In the genomic region with DNA sequence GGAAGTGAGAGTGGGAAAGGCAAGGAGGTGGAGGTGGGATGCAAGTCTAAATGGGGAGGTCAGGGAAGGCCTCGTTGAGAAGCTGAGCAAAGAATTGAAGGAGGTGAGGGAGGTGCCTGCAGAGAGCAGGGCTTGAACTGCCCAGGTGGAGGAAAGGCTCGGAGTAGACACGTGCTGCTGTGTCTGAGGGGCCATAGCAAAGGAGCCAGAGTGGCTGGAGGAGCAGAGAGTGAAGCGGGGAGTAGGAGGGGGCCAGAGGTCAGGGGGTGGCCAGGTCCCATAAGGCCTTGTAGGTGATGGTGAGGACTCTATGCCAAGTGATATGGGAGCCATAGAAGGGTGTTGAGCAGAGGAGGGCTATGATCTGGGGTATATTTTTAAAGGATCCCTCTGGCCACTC, we compare ENCODE assay signal across 19 cellular contexts. TPM values are rescaled to one million over a fixed set of nuclear protein-coding genes. Genes with fewer than 3 reads are reported as not detected.
A peak's percentile ranks its signal among the peaks of the same experiment; 100 is the strongest.
DNase-seq lines count a peak whose midpoint lies in the region; ATAC-seq and TF ChIP-seq lines count a peak whose summit lies in the region.
"Had no signal": no experiment of that assay in that cellular context is flagged by ENCODE, and none has a peak within 500 bp of the region (broad histone marks: within the 10 kb centered on the region; RNA-seq: fewer than 3 reads in every experiment).

No MANE protein-coding gene starts in this region.

- H3K18ac ChIP-seq in IMR-90 (ENCODE audit: low read depth, low read length): no peak overlapping the region

- TF ChIP-seq CTCF in IMR-90 (conservative IDR thresholded peaks at IDR 0.05; ENCODE audit: low read depth, low read length) (no peak), RWPE1 (conservative IDR thresholded peaks at IDR 0.05; ENCODE audit: low read depth) (no peak), lung (IDR thresholded peaks at IDR 0.05; ENCODE audit: control extremely low read depth, extremely low read depth) (no peak), osteocyte (IDR thresholded peaks at IDR 0.05) (no peak)

- peaks cover 3% of the 10 kb centered on the region; the same call in 1 of the 2 replicates for H4K20me1 ChIP-seq in IMR-90 (ENCODE audit: insufficient read depth, low read length)

- H3K4me1 Mint-ChIP-seq in osteocyte (ENCODE audit: unreplicated experiment): peaks cover 30% of the 10 kb centered on the region
- H3K4me1 Mint-ChIP-seq: CD4-positive, alpha-beta memory T cell; GM23338 had no signal

- POLR2A ChIA-PET in IMR-90 (lab: Charles Lee; ENCODE audit: unreplicated experiment) (no interaction called here), RWPE1 (lab: Yijun Ruan, JAX; ENCODE audit: low non-redundant PET) (no interaction called here)

- no peak overlapping the region for H2BK20ac ChIP-seq in IMR-90 (ENCODE audit: low read depth, low read length)

- H2BK120ac ChIP-seq in IMR-90 (ENCODE audit: low read depth, low read length): no peak overlapping the region

- H3K9me3 ChIP-seq in IMR-90 (ENCODE audit: control insufficient read depth, insufficient read depth, low read length): no peaks in the 10 kb centered on the region
- peaks cover 0 to 3% of the 10 kb centered on the region in 2 donors for H3K9me3 ChIP-seq in lung (ENCODE audit: control insufficient read depth in 2 of 2, insufficient read depth in 1 of 2, low read length in 1 of 2)
- H3K9me3 ChIP-seq: HAP-1 had no signal

- no peak overlapping the region for H2AK9ac ChIP-seq in IMR-90 (replicated peaks; ENCODE audit: low read depth, low read length, poor library complexity)

- TF ChIP-seq RAD21 in IMR-90 (IDR thresholded peaks at IDR 0.05; ENCODE audit: low read length): no peak

- H3K9ac ChIP-seq in IMR-90 (ENCODE audit: low read depth, low read length): no peak overlapping the region

- H3K36me3 ChIP-seq in IMR-90 (ENCODE audit: control insufficient read depth, insufficient read depth, low read length): no peaks in the 10 kb centered on the region
- no peaks in the 10 kb centered on the region for H3K36me3 ChIP-seq in lung (ENCODE audit: control insufficient read depth in 2 of 2, insufficient read depth in 2 of 2, low read length in 2 of 2)
- H3K36me3 ChIP-seq: HAP-1 had no signal

- no peaks in the 10 kb centered on the region for H3K27me3 ChIP-seq in IMR-90 (ENCODE audit: control insufficient read depth, insufficient read depth, low read length)
- H3K27me3 ChIP-seq in lung (ENCODE audit: control insufficient read depth, insufficient read depth): no peaks in the 10 kb centered on the region

- intact Hi-C loops in IMR-90 (cut with micrococcal nuclease): loop anchor here (10.0 kb wide), 1 partner anchor 188 kb away; no protein-coding TSS in a partner anchor
- intact Hi-C loops in posterior cingulate gyrus (cut with DNase I): no loop called here

- DNase-seq in IMR-90: no peak
- no peak for DNase-seq in RWPE1 (ENCODE audit: low spot score)
- peak; percentile 20 for DNase-seq in lung (ENCODE audit: low spot score)
- peak; percentile 48 for DNase-seq in osteocyte (ENCODE audit: extremely low spot score, unreplicated experiment)
- no peak for DNase-seq in posterior cingulate gyrus
- DNase-seq in GOT3 (lab: John Stamatoyannopoulos, UW): no peak
- DNase-seq in activated CD4-positive, alpha-beta T cell treated with anti-CD3 and anti-CD28 coated beads for 48 hours: no peak
- DNase-seq: C1 segment of cervical spinal cord; Calu3; CD4-positive, alpha-beta memory T cell; COR-L47; DMS53; DMS79 treated with DMSO at 0.1 percent for 48 hours; GF-D8; HFFc6 had no signal

- no peak overlapping the region for H4K8ac ChIP-seq in IMR-90 (ENCODE audit: low read depth in 2 of 2, low read length in 2 of 2)

- no peak overlapping the region for H3K4me3 Mint-ChIP-seq in osteocyte (ENCODE audit: unreplicated experiment)
- H3K4me3 Mint-ChIP-seq: CD4-positive, alpha-beta memory T cell; GM23338; HFFc6 had no signal

- H3K4me3 ChIP-seq in IMR-90 (ENCODE audit: insufficient read depth, low read depth, low read length) (no peak overlapping the region), lung (no peak overlapping the region)
- H3K4me3 ChIP-seq: GM23338, HAP-1 had no signal

- BruUV-seq in IMR-90 (replicated peaks; lab: Mats Ljungman, UMichigan): no TSS peak

- H3K9me3 Mint-ChIP-seq in osteocyte (ENCODE audit: unreplicated experiment): no peaks in the 10 kb centered on the region
- H3K9me3 Mint-ChIP-seq: CD4-positive, alpha-beta memory T cell; GM23338 had no signal

- H2BK15ac ChIP-seq in IMR-90 (ENCODE audit: low read depth, low read length): no peak overlapping the region

- no peaks in the 10 kb centered on the region for H3K27me3 Mint-ChIP-seq in osteocyte (ENCODE audit: unreplicated experiment)
- H3K27me3 Mint-ChIP-seq: CD4-positive, alpha-beta memory T cell had no signal

- H4K5ac ChIP-seq in IMR-90 (ENCODE audit: low read depth, low read length): no peak overlapping the region

- H3K4me2 ChIP-seq in IMR-90 (ENCODE audit: low read depth, low read length): no peak overlapping the region
- H3K4me2 ChIP-seq: GM23338 had no signal

- in situ Hi-C loops in IMR-90 (cut with MboI; ENCODE audit: low sequenced_read_pairs): no loop called here

- H3K27ac Mint-ChIP-seq in osteocyte (ENCODE audit: unreplicated experiment): no peak overlapping the region
- H3K27ac Mint-ChIP-seq: CD4-positive, alpha-beta memory T cell; GM23338; HFFc6 had no signal

- H3K27ac ChIP-seq in IMR-90 (ENCODE audit: insufficient read depth, low read length): no peak overlapping the region
- H3K27ac ChIP-seq in RWPE1: peak overlapping the region; percentile 45
- no peak overlapping the region for H3K27ac ChIP-seq in lung (ENCODE audit: low read depth in 1 of 2, low read length in 1 of 2)

- CTCF ChIA-PET in IMR-90 (lab: Yijun Ruan, JAX): no interaction called here
- CTCF ChIA-PET in RWPE1 (lab: Yijun Ruan, JAX): no interaction called here

- 89% methylated on average over 3 of the region's 4 CpGs; no CpG with 5 or more reads in 1 of the 2 experiments for WGBS in IMR-90 (ENCODE audit: extremely low coverage in 2 of 2, insufficient read length in 1 of 2), 2 experiments
- 74 to 80% methylated on average over 4 of the region's 4 CpGs for WGBS in lung, 2 donors

- dilution Hi-C loops in IMR-90 (cut with HindIII; ENCODE audit: low sequenced_read_pairs, unreplicated experiment): no loop called here

- no peak for TF ChIP-seq POLR2A in IMR-90 (IDR thresholded peaks at IDR 0.05; ENCODE audit: low read depth, low read length)

- H3K9me1 ChIP-seq in IMR-90 (ENCODE audit: insufficient read depth, low read length): peaks cover 10% of the 10 kb centered on the region

- H2AFZ ChIP-seq in IMR-90 (replicated peaks; ENCODE audit: low read length, poor library complexity): peak overlapping the region; percentile 27
- H2AFZ ChIP-seq: GM23338 had no signal

- H3K4me1 ChIP-seq in IMR-90 (ENCODE audit: control insufficient read depth, insufficient read depth, low read length) (peaks cover 8% of the 10 kb centered on the region), lung (ENCODE audit: control insufficient read depth in 2 of 2, insufficient read depth in 2 of 2, low read length in 2 of 2) (peaks cover 0 to 1% of the 10 kb centered on the region in 2 donors)
- H3K4me1 ChIP-seq: HAP-1 had no signal

- no peak overlapping the region for H2AK5ac ChIP-seq in IMR-90 (ENCODE audit: low read depth, low read length)

- ATAC-seq in IMR-90 (ENCODE audit: low read depth): no peak
- no peak for ATAC-seq in lung (ENCODE audit: insufficient read depth, low FRiP score)
- no peak for ATAC-seq in GM21528 (IDR thresholded peaks at IDR 0.05; ENCODE audit: low FRiP score, unreplicated experiment)
- ATAC-seq: GM23338 had no signal

- H4K91ac ChIP-seq in IMR-90 (ENCODE audit: insufficient read depth, low read depth, low read length): no peak overlapping the region; the same call in 1 of the 2 replicates

- no peak overlapping the region for H3K14ac ChIP-seq in IMR-90 (replicated peaks; ENCODE audit: low read depth, low read length)

- H3K36me3 Mint-ChIP-seq in osteocyte (ENCODE audit: unreplicated experiment): no peaks in the 10 kb centered on the region
- H3K36me3 Mint-ChIP-seq: CD4-positive, alpha-beta memory T cell had no signal

- H3K56ac ChIP-seq in IMR-90 (ENCODE audit: extremely low read depth, insufficient read depth, low read length): no peak overlapping the region

- H3K4ac ChIP-seq in IMR-90 (ENCODE audit: low read depth, low read length): no peak overlapping the region

- H3K79me1 ChIP-seq in IMR-90 (ENCODE audit: low read depth in 1 of 2, low read length in 2 of 2): no peaks in the 10 kb centered on the region

- no peak overlapping the region for H3K23ac ChIP-seq in IMR-90 (ENCODE audit: low read depth, low read length)

- H2BK5ac ChIP-seq in IMR-90 (ENCODE audit: low read depth, low read length, poor library complexity, severe bottlenecking): no peak overlapping the region

TF ChIP-seq in IMR-90, 13 proteins besides CTCF, POLR2A, EP300 and RAD21 (continues in another document):
- no peak for TF ChIP-seq RCOR1 (IDR thresholded peaks at IDR 0.05; ENCODE audit: insufficient replicate concordance, low read length)
- no peak for TF ChIP-seq NFE2L2 (IDR thresholded peaks at IDR 0.05; ENCODE audit: low read depth, low read length)
- TF ChIP-seq MAZ (IDR thresholded peaks at IDR 0.05; ENCODE audit: borderline replicate concordance, low read depth, low read length): no peak
- no peak for TF ChIP-seq BHLHE40 (IDR thresholded peaks at IDR 0.05; ENCODE audit: low read depth, low read length)
- TF ChIP-seq CHD1 (IDR thresholded peaks at IDR 0.05; ENCODE audit: low read depth, low read length): no peak
- no peak for TF ChIP-seq FOS (IDR thresholded peaks at IDR 0.05; ENCODE audit: low read depth, low read length)
- TF ChIP-seq MAFK (IDR thresholded peaks at IDR 0.05; ENCODE audit: low read depth, low read length): no peak
- no peak for TF ChIP-seq RFX5 (IDR thresholded peaks at IDR 0.05; ENCODE audit: low read depth, low read length)
- TF ChIP-seq MXI1 (IDR thresholded peaks at IDR 0.05; ENCODE audit: borderline replicate concordance, low read depth, low read length): no peak
- no peak for TF ChIP-seq SMC3 (IDR thresholded peaks at IDR 0.05; ENCODE audit: low read depth, low read length)
- TF ChIP-seq USF2 (IDR thresholded peaks at IDR 0.05; ENCODE audit: low read depth, low read length): no peak
- no peak for TF ChIP-seq CEBPB (IDR thresholded peaks at IDR 0.05; ENCODE audit: low read depth, low read length)

RNA-seq across cellular contexts. Expression of gene HRH1, which starts 21.4 kb away (rescaled TPM):
- total RNA-seq in IMR-90 (2012; rRNA removed): 13.1 and 16.1 TPM in 2 replicates
- polyA plus RNA-seq in IMR-90 (2012; rRNA removed): 7.6 and 8.1 TPM in 2 replicates
- 3.3 and 4.8 TPM in 2 replicates for polyA plus RNA-seq in IMR-90 (2012; cell fraction: cytosol; rRNA removed)
- 4.1 and 7.2 TPM in 2 replicates for polyA plus RNA-seq in IMR-90 (2012; cell fraction: nucleus; rRNA removed; ENCODE audit: low replicate concordance)
- total RNA-seq in lung: 1 to 10 TPM; 5.6 to 8.3 TPM
- polyA plus RNA-seq in lung: 1 to 10 TPM; 2.3 to 3.7 TPM
- total RNA-seq in osteocyte: 28.6 and 30.3 TPM in 2 replicates
- total RNA-seq: G401, GM23338 had no signal
- polyA plus RNA-seq: GM23338 had no signal

Comparison
In these comparisons a context has a peak if more than half of its experiments do, and no peak if none do; other contexts are left out.
1. DNase-seq: peak in lung (single experiment) and osteocyte (single experiment); none in IMR-90 (single experiment), RWPE1 (single experiment), posterior cingulate gyrus (0 of 10), GOT3 (single experiment) and activated CD4-positive, alpha-beta T cell treated with anti-CD3 and anti-CD28 coated beads for 48 hours (single experiment).